ENCODE assay signal across 10 cellular contexts in genomic region chr14:102777711-102778615, GRCh38. TPM values are rescaled to one million over a fixed set of nuclear protein-coding genes. Genes with fewer than 3 reads are reported as not detected.
A peak's percentile ranks its signal among the peaks of the same experiment; 100 is the strongest.
DNase-seq lines count a peak whose midpoint lies in the region; ATAC-seq, FAIRE-seq and TF ChIP-seq lines count a peak whose summit lies in the region.
"Had no signal": no experiment of that assay in that cellular context is flagged by ENCODE, and none has a peak within 500 bp of the region (broad histone marks: within the 10 kb centered on the region; RNA-seq: fewer than 3 reads in every experiment).

No MANE protein-coding gene starts in this region.

- peaks cover 64% of the 10 kb centered on the region for H3K4me1 Mint-ChIP-seq in stimulated activated effector memory CD8-positive, alpha-beta T cell treated with anti-CD3 and anti-CD28 coated beads, Interleukin-12 subunit alpha, Interleukin-12 subunit beta, amount 100 ng/mL, for 72 hours

- H3K4me3 ChIP-seq in SJSA1 (peak overlapping the region; percentile 98), HepG2 (replicated peaks in 1 of 3; ENCODE audit: insufficient read depth in 1 of 3, low read depth in 2 of 3, low read length in 3 of 3) (peak overlapping the region; percentile 50 to 83 (median 71))

- CTCF ChIA-PET in HepG2 (lab: Yijun Ruan, JAX; ENCODE audit: low intra/inter-chr PET ratio, low total read pairs), result no interaction called here

- H3K36me3 ChIP-seq in SJSA1 (peaks cover 13% of the 10 kb centered on the region), HepG2 (replicated peaks in 1 of 2; ENCODE audit: control insufficient read depth in 1 of 2, insufficient read depth in 2 of 2, low read length in 2 of 2) (no peaks in the 10 kb centered on the region)

- BruUV-seq in HepG2 (replicated peaks; lab: Mats Ljungman, UMichigan), result no TSS peak

- peaks cover 66% of the 10 kb centered on the region for H3K36me3 Mint-ChIP-seq in stimulated activated effector memory CD8-positive, alpha-beta T cell treated with anti-CD3 and anti-CD28 coated beads, Interleukin-12 subunit alpha, Interleukin-12 subunit beta, amount 100 ng/mL, for 72 hours

- WGBS in HepG2 (ENCODE audit: low lambda C conversion rate), result 1% methylated on average over 18 of the region's 112 CpGs

- peaks cover 30% of the 10 kb centered on the region for H3K4me1 ChIP-seq in SJSA1 (replicated peaks)
- peaks cover 65% of the 10 kb centered on the region for H3K4me1 ChIP-seq in HepG2 (ENCODE audit: insufficient read depth, low read length)

- FAIRE-seq in HepG2 (lab: Jason Lieb, UNC), result no peak
- FAIRE-seq: endometrium, G401.6 had no signal

- H3K9ac ChIP-seq in HepG2 (ENCODE audit: insufficient read depth, low read depth, low read length), result peak overlapping the region; percentile 79

- in situ Hi-C loops in HepG2 (cut with HindIII; ENCODE audit: extremely low pct_ligation_motif_present, low pct_unique_long_range_greater_than_20kb), result no loop called here

- 0 out of 2 replicates have a peak, but pooled peaks have one; percentile 15 for TF ChIP-seq RAD21 in HepG2 (CRISPR knock-in tag; IDR thresholded peaks at IDR 0.05)

- H3K27me3 ChIP-seq in SJSA1 (replicated peaks), result no peaks in the 10 kb centered on the region
- H3K27me3 ChIP-seq in HepG2 (ENCODE audit: control insufficient read depth in 1 of 2, insufficient read depth in 2 of 2, low read length in 2 of 2), result no peaks in the 10 kb centered on the region; a peak in 1 of 5 replicates

- H3K27ac ChIP-seq in SJSA1, result peak overlapping the region; percentile 93
- peak overlapping the region; percentile 3 for H3K27ac ChIP-seq in cingulate gyrus (ENCODE audit: low read depth, low read length)
- H3K27ac ChIP-seq in HepG2 (ENCODE audit: extremely low read length, insufficient read depth, low read length), result peak overlapping the region; percentile 33

- peak overlapping the region; percentile 54 for H2AFZ ChIP-seq in HepG2 (ENCODE audit: low read length)

- H3K9me3 ChIP-seq in SJSA1 (replicated peaks) (peaks cover 2% of the 10 kb centered on the region; the same call in 1 of the 2 replicates), HepG2 (ENCODE audit: low read length) (no peaks in the 10 kb centered on the region)

- peak; percentile 18 for ATAC-seq in HG02884 (IDR thresholded peaks at IDR 0.05; ENCODE audit: unreplicated experiment)
- ATAC-seq in HepG2, result no peak
- ATAC-seq in stimulated activated effector memory CD8-positive, alpha-beta T cell treated with anti-CD3 and anti-CD28 coated beads, Interleukin-12 subunit alpha, Interleukin-12 subunit beta, amount 100 ng/mL, for 72 hours, result peak; percentile 46

- H3K4me2 ChIP-seq in HepG2 (ENCODE audit: low read depth, low read length), result peak overlapping the region; percentile 90

- no peaks in the 10 kb centered on the region for H4K20me1 ChIP-seq in HepG2 (ENCODE audit: insufficient read depth, low read length)

- no peak for TF ChIP-seq CTCF in HepG2 (CRISPR knock-in tag; IDR thresholded peaks at IDR 0.05)

- DNase-seq in NCI-H2107 treated with DMSO at 0.1 percent for 48 hours (lab: John Stamatoyannopoulos, UW; ENCODE audit: unreplicated experiment), result peak; percentile 29
- DNase-seq in NCI-H2107 (lab: John Stamatoyannopoulos, UW), result no peak
- DNase-seq in SJSA1 (ENCODE audit: low read depth in 1 of 2, low spot score in 2 of 2), result peak in 1 of 2 experiments; percentile 18
- DNase-seq in HepG2 (ENCODE audit: low spot score), result no peak
- peak; percentile 15 to 66 for DNase-seq in stimulated activated effector memory CD8-positive, alpha-beta T cell treated with anti-CD3 and anti-CD28 coated beads, Interleukin-12 subunit alpha, Interleukin-12 subunit beta, amount 100 ng/mL, for 72 hours (ENCODE audit: low spot score in 2 of 2)
- DNase-seq in UCSD-AML1 (lab: John Stamatoyannopoulos, UW; ENCODE audit: unreplicated experiment), result no peak

- TF ChIP-seq EP300 in HepG2 (IDR thresholded peaks at IDR 0.05; ENCODE audit: low read depth in 2 of 2, low read length in 2 of 2) (no peak), HepG2 (CRISPR knock-in tag; IDR thresholded peaks at IDR 0.05; ENCODE audit: borderline replicate concordance) (no peak)

- no peak for TF ChIP-seq POLR2A in HepG2 (IDR thresholded peaks at IDR 0.05; ENCODE audit: insufficient read depth in 1 of 2, low read depth in 2 of 2, low read length in 2 of 2)

- peak overlapping the region; percentile 92 for H3K27ac Mint-ChIP-seq in stimulated activated effector memory CD8-positive, alpha-beta T cell treated with anti-CD3 and anti-CD28 coated beads, Interleukin-12 subunit alpha, Interleukin-12 subunit beta, amount 100 ng/mL, for 72 hours

- peaks cover 37% of the 10 kb centered on the region for H3K79me2 ChIP-seq in HepG2 (ENCODE audit: insufficient read depth, low read length)

- POLR2A ChIA-PET in HepG2 (lab: Yijun Ruan, JAX), result no interaction called here

- no peaks in the 10 kb centered on the region for H3K9me3 Mint-ChIP-seq in stimulated activated effector memory CD8-positive, alpha-beta T cell treated with anti-CD3 and anti-CD28 coated beads, Interleukin-12 subunit alpha, Interleukin-12 subunit beta, amount 100 ng/mL, for 72 hours

- H3K4me3 Mint-ChIP-seq in stimulated activated effector memory CD8-positive, alpha-beta T cell treated with anti-CD3 and anti-CD28 coated beads, Interleukin-12 subunit alpha, Interleukin-12 subunit beta, amount 100 ng/mL, for 72 hours, result peak overlapping the region; percentile 80

- intact Hi-C loops in HepG2 (cut with micrococcal nuclease; ENCODE audit: unreplicated experiment), result loop anchor here (5.0 to 10.0 kb wide), 2 partner anchors 97 to 139 kb away; no protein-coding TSS in a partner anchor

TF ChIP-seq in HepG2, 621 proteins besides CTCF, POLR2A, EP300 and RAD21 (continues in another document):
- TF ChIP-seq ZNF326 (CRISPR knock-in tag; IDR thresholded peaks at IDR 0.05; ENCODE audit: borderline replicate concordance) (no peak), YY1 (IDR thresholded peaks at IDR 0.05; ENCODE audit: insufficient read depth, insufficient replicate concordance, low read depth, low read length) (peak; percentile 21), ZFY (CRISPR knock-in tag; IDR thresholded peaks at IDR 0.05) (peak; percentile 57), BCL6 (CRISPR knock-in tag; IDR thresholded peaks at IDR 0.05) (no peak), PHF8 (CRISPR knock-in tag; IDR thresholded peaks at IDR 0.05) (peak; percentile 28), YEATS4 (CRISPR knock-in tag; IDR thresholded peaks at IDR 0.05; ENCODE audit: borderline replicate concordance) (peak; percentile 45; the same call in 1 of the 2 replicates), ZNF337 (CRISPR knock-in tag; IDR thresholded peaks at IDR 0.05; ENCODE audit: borderline replicate concordance, low read depth) (no peak), ZFP90 (CRISPR knock-in tag; IDR thresholded peaks at IDR 0.05; ENCODE audit: borderline replicate concordance) (0 out of 2 replicates have a peak, but pooled peaks have one; percentile 37), HNRNPLL (IDR thresholded peaks at IDR 0.05; ENCODE audit: low read depth, low read length, poor library complexity, severe bottlenecking) (peak; percentile 21), HIVEP1 (CRISPR knock-in tag; IDR thresholded peaks at IDR 0.05) (no peak), ASH2L (IDR thresholded peaks at IDR 0.05; ENCODE audit: insufficient read length, low read depth, low read length) (peak; percentile 60)
- TF ChIP-seq, protein P1, sequence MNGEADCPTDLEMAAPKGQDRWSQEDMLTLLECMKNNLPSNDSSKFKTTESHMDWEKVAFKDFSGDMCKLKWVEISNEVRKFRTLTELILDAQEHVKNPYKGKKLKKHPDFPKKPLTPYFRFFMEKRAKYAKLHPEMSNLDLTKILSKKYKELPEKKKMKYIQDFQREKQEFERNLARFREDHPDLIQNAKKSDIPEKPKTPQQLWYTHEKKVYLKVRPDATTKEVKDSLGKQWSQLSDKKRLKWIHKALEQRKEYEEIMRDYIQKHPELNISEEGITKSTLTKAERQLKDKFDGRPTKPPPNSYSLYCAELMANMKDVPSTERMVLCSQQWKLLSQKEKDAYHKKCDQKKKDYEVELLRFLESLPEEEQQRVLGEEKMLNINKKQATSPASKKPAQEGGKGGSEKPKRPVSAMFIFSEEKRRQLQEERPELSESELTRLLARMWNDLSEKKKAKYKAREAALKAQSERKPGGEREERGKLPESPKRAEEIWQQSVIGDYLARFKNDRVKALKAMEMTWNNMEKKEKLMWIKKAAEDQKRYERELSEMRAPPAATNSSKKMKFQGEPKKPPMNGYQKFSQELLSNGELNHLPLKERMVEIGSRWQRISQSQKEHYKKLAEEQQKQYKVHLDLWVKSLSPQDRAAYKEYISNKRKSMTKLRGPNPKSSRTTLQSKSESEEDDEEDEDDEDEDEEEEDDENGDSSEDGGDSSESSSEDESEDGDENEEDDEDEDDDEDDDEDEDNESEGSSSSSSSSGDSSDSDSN (CRISPR knock-in tag; IDR thresholded peaks at IDR 0.05), result peak; percentile 40

RNA-seq across cellular contexts. Expression of gene TRAF3, which starts 0.7 kb away (rescaled TPM):
- total RNA-seq in SJSA1 (2014; rRNA removed; shearing (Covaris generic)), result 19.0 and 24.2 TPM in 2 replicates
- 12.2 and 13.0 TPM in 2 replicates for total RNA-seq in HepG2 (2016; rRNA removed; fragmentation: Illumina TruSeq; extraction: Trizol)
- 45.5 and 46.6 TPM in 2 replicates for total RNA-seq in HepG2 (2016; cell fraction: cytosol; rRNA removed; fragmentation: Illumina TruSeq; extraction: Trizol; ENCODE audit: low read depth)
- total RNA-seq in HepG2 (2016; cell fraction: insoluble cytoplasmic fraction; rRNA removed; fragmentation: Illumina TruSeq; extraction: Trizol), result 10.7 and 11.9 TPM in 2 replicates
- total RNA-seq in HepG2 (2016; cell fraction: membrane; rRNA removed; fragmentation: Illumina TruSeq; extraction: Trizol), result 36.3 and 37.0 TPM in 2 replicates
- total RNA-seq in HepG2 (2016; cell fraction: nucleus; rRNA removed; fragmentation: Illumina TruSeq; extraction: Trizol), result 8.7 and 9.5 TPM in 2 replicates
- polyA plus RNA-seq in HepG2 (2011; rRNA removed), result 6.9 and 7.2 TPM in 2 replicates
- polyA plus RNA-seq in HepG2 (2011; cell fraction: cytosol; rRNA removed), result 6.0 and 6.8 TPM in 2 replicates
- 8.0 and 8.4 TPM in 2 replicates for polyA plus RNA-seq in HepG2 (2011; cell fraction: nucleus; rRNA removed)
- 5.3 and 5.6 TPM in 2 replicates for polyA plus RNA-seq in HepG2 (2012)
- 11.1 and 11.2 TPM in 2 replicates for polyA plus RNA-seq in HepG2 (2016; cell fraction: cytosol; fragmentation: Illumina TruSeq; extraction: Trizol; ENCODE audit: low read depth)
- polyA plus RNA-seq in HepG2 (2016; cell fraction: insoluble cytoplasmic fraction; fragmentation: Illumina TruSeq; extraction: Trizol; ENCODE audit: low read depth), result 7.7 and 10.1 TPM in 2 replicates
- 15.8 and 17.5 TPM in 2 replicates for polyA plus RNA-seq in HepG2 (2016; cell fraction: membrane; fragmentation: Illumina TruSeq; extraction: Trizol; ENCODE audit: low read depth)
- polyA plus RNA-seq in HepG2 (2016; cell fraction: nucleus; fragmentation: Illumina TruSeq; extraction: Trizol; ENCODE audit: insufficient read depth, low read depth), result 11.6 and 12.0 TPM in 2 replicates
- polyA minus RNA-seq in HepG2 (2011; rRNA and poly(A)+ RNA removed; ENCODE audit: low replicate concordance), result 21.0 and 40.5 TPM in 2 replicates
- polyA minus RNA-seq in HepG2 (2011; cell fraction: cytosol; rRNA and poly(A)+ RNA removed), result 7.8 and 9.1 TPM in 2 replicates
- polyA minus RNA-seq in HepG2 (2011; cell fraction: nucleus; rRNA and poly(A)+ RNA removed), result 6.8 and 11.8 TPM in 2 replicates

Comparison
In these comparisons a context has a peak if more than half of its experiments do, and no peak if none do; other contexts are left out.
1. DNase-seq: peak in NCI-H2107 treated with DMSO at 0.1 percent for 48 hours (single experiment) and stimulated activated effector memory CD8-positive, alpha-beta T cell treated with anti-CD3 and anti-CD28 coated beads, Interleukin-12 subunit alpha, Interleukin-12 subunit beta, amount 100 ng/mL, for 72 hours (2 of 2); none in NCI-H2107 (single experiment), HepG2 (single experiment) and UCSD-AML1 (single experiment).
2. H3K27ac ChIP-seq: peak in every context shown above with its lines; median percentile 93 in SJSA1; 33 in HepG2; 3 in cingulate gyrus.